Comparison of ENCODE assay signal across 8 cellular contexts in the genomic region with DNA sequence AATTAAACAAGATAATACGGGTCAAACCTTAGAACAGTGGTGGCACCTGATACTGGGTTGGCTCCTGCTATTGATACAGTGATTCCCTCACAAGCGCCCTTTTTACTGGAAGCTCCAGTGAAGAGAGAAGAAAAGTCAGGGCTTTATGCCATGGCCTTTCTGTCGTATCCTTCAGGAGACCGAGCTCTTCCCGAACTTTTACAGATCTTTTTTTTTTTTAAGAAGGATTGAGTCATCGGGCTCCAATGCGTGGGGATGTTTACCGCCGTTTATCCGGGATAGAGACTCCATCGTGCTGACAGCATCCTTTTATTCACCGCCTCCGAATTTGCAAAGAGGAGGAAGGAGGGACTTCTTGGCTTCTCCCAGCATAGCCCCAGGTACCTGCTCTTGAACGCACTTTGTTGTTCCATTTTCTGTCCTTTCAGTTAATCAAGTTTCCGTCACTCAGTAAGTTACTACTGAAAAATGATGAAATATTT. TPM values are rescaled to one million over a fixed set of nuclear protein-coding genes. Genes with fewer than 3 reads are reported as not detected.
DNase-seq lines count a peak whose midpoint lies in the region; ATAC-seq, FAIRE-seq and TF ChIP-seq lines count a peak whose summit lies in the region.

No MANE protein-coding gene starts in this region.

- no peaks in the 10 kb centered on the region for H3K27me3 Mint-ChIP-seq in astrocyte (ENCODE audit: low read depth, unreplicated experiment)

- TF ChIP-seq POLR2A in GM18505 (IDR thresholded peaks at IDR 0.05; ENCODE audit: borderline replicate concordance, extremely low read depth, insufficient read depth, insufficient read length): no peak

- DNase-seq in ACHN (peak; percentile 31), NCI-H128 (lab: John Stamatoyannopoulos, UW; ENCODE audit: unreplicated experiment) (peak; percentile 10), astrocyte (ENCODE audit: low read depth) (peak; percentile 30), GM19240 (ENCODE audit: insufficient read length, low spot score) (no peak)

- H3K27me3 ChIP-seq in astrocyte (ENCODE audit: insufficient read depth, low read length) (no peaks in the 10 kb centered on the region), skeletal muscle tissue (ENCODE audit: control insufficient read depth in 3 of 3, insufficient read depth in 3 of 3, low read length in 3 of 3) (no peaks in the 10 kb centered on the region)

- ATAC-seq in GM18505 (IDR thresholded peaks at IDR 0.05; ENCODE audit: unreplicated experiment) (peak; percentile 31), HG02678 (IDR thresholded peaks at IDR 0.05; ENCODE audit: unreplicated experiment) (no peak)

- peaks cover 7% of the 10 kb centered on the region for H3K36me3 Mint-ChIP-seq in astrocyte (ENCODE audit: low read depth, unreplicated experiment)

- H3K9me3 Mint-ChIP-seq in astrocyte (ENCODE audit: unreplicated experiment): no peaks in the 10 kb centered on the region

- H3K4me1 Mint-ChIP-seq in astrocyte (ENCODE audit: low read depth, unreplicated experiment): peaks cover 4% of the 10 kb centered on the region

- H3K27ac ChIP-seq in astrocyte (ENCODE audit: low read depth, low read length) (peak overlapping the region; percentile 73), skeletal muscle tissue (ENCODE audit: low read depth, low read length) (peak overlapping the region; percentile 91)

- no peaks in the 10 kb centered on the region for H4K20me1 ChIP-seq in astrocyte (ENCODE audit: insufficient read depth, low read length)

- in situ Hi-C loops in ACHN (cut with HindIII; ENCODE audit: low pct_ligation_motif_present, low pct_unique_long_range_greater_than_20kb, low sequenced_read_pairs): no loop called here

- H3K36me3 ChIP-seq in astrocyte (ENCODE audit: insufficient read depth, low read length) (peaks cover 6% of the 10 kb centered on the region), skeletal muscle tissue (ENCODE audit: control insufficient read depth in 3 of 3, insufficient read depth in 3 of 3, low read length in 3 of 3) (peaks cover 11 to 25% (median 19%) of the 10 kb centered on the region in 3 donors)

- peak overlapping the region; percentile 86 for H3K4me2 ChIP-seq in astrocyte (ENCODE audit: low read length)

- H3K9me3 ChIP-seq in astrocyte (ENCODE audit: insufficient read depth, low read depth, low read length): no peaks in the 10 kb centered on the region
- peaks cover 2% of the 10 kb centered on the region for H3K9me3 ChIP-seq in iPS-18c (ENCODE audit: control insufficient read depth, insufficient read depth, low read length)
- peaks cover 0 to 3% (median 0%) of the 10 kb centered on the region in 3 donors for H3K9me3 ChIP-seq in skeletal muscle tissue (ENCODE audit: control insufficient read depth in 3 of 3, low read length in 3 of 3)

- peak overlapping the region; percentile 84 for H3K9ac ChIP-seq in astrocyte (ENCODE audit: low read length)
- peak overlapping the region; percentile 90 to 95 (median 93) for H3K9ac ChIP-seq in skeletal muscle tissue (ENCODE audit: low read depth in 1 of 3, low read length in 3 of 3)

- H3K4me1 ChIP-seq in astrocyte (ENCODE audit: insufficient read depth, low read length) (no peaks in the 10 kb centered on the region), skeletal muscle tissue (ENCODE audit: control insufficient read depth in 3 of 3, insufficient read depth in 3 of 3, low read length in 3 of 3) (peaks cover 3 to 9% (median 7%) of the 10 kb centered on the region in 3 donors)

- peak overlapping the region; percentile 87 for H3K4me3 Mint-ChIP-seq in astrocyte (ENCODE audit: unreplicated experiment)

- H3K4me3 ChIP-seq in astrocyte (ENCODE audit: insufficient read depth, low read depth, low read length): peak overlapping the region; percentile 93
- peak overlapping the region; percentile 87 for H3K4me3 ChIP-seq in iPS-18c (ENCODE audit: insufficient read depth, low read depth, low read length)
- H3K4me3 ChIP-seq in skeletal muscle tissue (ENCODE audit: low read length in 3 of 3): peak overlapping the region; percentile 93 to 97 (median 97)

- H2AFZ ChIP-seq in astrocyte (ENCODE audit: low read depth, low read length): peak overlapping the region; percentile 87

- FAIRE-seq in astrocyte (lab: Jason Lieb, UNC): no peak

- H3K27ac Mint-ChIP-seq in astrocyte (ENCODE audit: unreplicated experiment): peak overlapping the region; percentile 3

- no peak for TF ChIP-seq CTCF in astrocyte (IDR thresholded peaks at IDR 0.05; ENCODE audit: insufficient read depth, low read depth, low read length)

- H3K79me2 ChIP-seq in astrocyte (ENCODE audit: insufficient read depth, low read length): peaks cover 26% of the 10 kb centered on the region

RNA-seq across cellular contexts. Expression of gene ZNF227, which starts 0.6 kb away (rescaled TPM):
- 10.7 and 18.2 TPM in 2 replicates for total RNA-seq in astrocyte
- 21.4 TPM for total RNA-seq in skeletal muscle tissue

RNA-seq across cellular contexts. Expression of gene ZNF233, which starts 46.8 kb away (rescaled TPM):
- total RNA-seq in astrocyte (2.1 and 2.7 TPM in 2 replicates), skeletal muscle tissue (1.6 TPM)

RNA-seq across cellular contexts. Expression of gene ZNF226, which starts 48.0 kb away (rescaled TPM):
- total RNA-seq in astrocyte: 24.4 and 27.6 TPM in 2 replicates
- total RNA-seq in skeletal muscle tissue: 15.7 TPM
